Comparison of ENCODE assay signal across 18 cellular contexts in genomic region chr22:41234815-41235687, GRCh38. TPM values are rescaled to one million over a fixed set of nuclear protein-coding genes. Genes with fewer than 3 reads are reported as not detected.
DNase-seq lines count a peak whose midpoint lies in the region; FAIRE-seq and TF ChIP-seq lines count a peak whose summit lies in the region.
"Had no signal": no experiment of that assay in that cellular context is flagged by ENCODE, and none has a peak within 500 bp of the region (broad histone marks: within the 10 kb centered on the region; RNA-seq: fewer than 3 reads in every experiment).

No MANE protein-coding gene starts in this region.

- DNase-seq in NCI-H2196 (lab: John Stamatoyannopoulos, UW; ENCODE audit: unreplicated experiment) (peak; percentile 42), NCI-H2196 treated with DMSO at 0.1 percent for 48 hours (lab: John Stamatoyannopoulos, UW; ENCODE audit: unreplicated experiment) (no peak), NCI-H524 treated with DMSO at 0.1 percent for 48 hours (lab: John Stamatoyannopoulos, UW) (peak; percentile 55), H1 (ENCODE audit: low read depth in 1 of 2, low spot score in 2 of 2) (no peak), neuronal stem cell (ENCODE audit: low spot score) (no peak), epidermal melanocyte (ENCODE audit: insufficient read length, low spot score) (no peak)
- DNase-seq in activated naive CD4-positive, alpha-beta T cell treated with Interleukin-2 at 50 U/mL for 16 hours, result no peak
- DNase-seq in activated effector memory CD4-positive, alpha-beta T cell treated with anti-CD3 and anti-CD28 coated beads, Interleukin-2, amount 50 U/mL, for 16 hours, result no peak
- DNase-seq: 8988T; CD8-positive, alpha-beta memory T cell; NCI-H1436; NCI-H446; NCI-H774; Peyer's patch; SIG-M5 had no signal

- no peak overlapping the region for H4K91ac ChIP-seq in H1 (replicated peaks; ENCODE audit: insufficient read length, low read length)
- no peak overlapping the region for H4K91ac ChIP-seq in neuronal stem cell (ENCODE audit: low read depth, low read length, poor library complexity)

- 0 out of 2 replicates have a peak overlapping the region, but pooled peaks have one; percentile 61 for H2BK15ac ChIP-seq in H1 (ENCODE audit: low read length)
- H2BK15ac ChIP-seq in neuronal stem cell (ENCODE audit: low read length), result no peak overlapping the region

- peaks cover 0 to 6% (median 0%) of the 10 kb centered on the region in 4 experiments; a peak in 3 of 8 replicates for H3K36me3 ChIP-seq in H1 (ENCODE audit: control insufficient read depth in 2 of 4, insufficient read depth in 4 of 4, low read length in 3 of 4)
- peaks cover 5 to 16% of the 10 kb centered on the region in 2 donors for H3K36me3 ChIP-seq in neuronal stem cell (replicated peaks in 1 of 2; ENCODE audit: control insufficient read depth in 2 of 2, insufficient read depth in 2 of 2, low read length in 2 of 2)

- H2BK12ac ChIP-seq in H1 (ENCODE audit: low read depth, low read length) (no peak overlapping the region), neuronal stem cell (ENCODE audit: low read length) (no peak overlapping the region)

- H3K23me2 ChIP-seq in H1 (ENCODE audit: low read depth, low read length), result peaks cover 2% of the 10 kb centered on the region; the same call in 1 of the 2 replicates

- no peak overlapping the region for H3K4ac ChIP-seq in H1 (replicated peaks; ENCODE audit: insufficient read length, low read depth, low read length)
- H3K4ac ChIP-seq in neuronal stem cell (ENCODE audit: low read length), result no peak overlapping the region

- FAIRE-seq in H1 (lab: Jason Lieb, UNC), result no peak

- H3K4me1 ChIP-seq in H1 (replicated peaks in 1 of 4; ENCODE audit: control insufficient read depth in 3 of 4, insufficient read depth in 4 of 4, low read length in 3 of 4) (peaks cover 4 to 17% (median 11%) of the 10 kb centered on the region in 4 experiments; a peak in 6 of 7 replicates), neuronal stem cell (ENCODE audit: control insufficient read depth in 2 of 2, insufficient read depth in 1 of 2, low read depth in 1 of 2, low read length in 2 of 2) (peaks cover 0 to 6% of the 10 kb centered on the region in 2 donors)

- H2AK5ac ChIP-seq in H1 (ENCODE audit: low read depth, low read length) (no peak overlapping the region), neuronal stem cell (ENCODE audit: low read depth, low read length) (peak overlapping the region; percentile 75)

- H2BK120ac ChIP-seq in H1 (replicated peaks; ENCODE audit: low read depth, low read length) (no peak overlapping the region), neuronal stem cell (ENCODE audit: low read depth, low read length) (no peak overlapping the region)

- H4K20me1 ChIP-seq in H1 (replicated peaks in 1 of 2; ENCODE audit: control insufficient read depth in 1 of 2, insufficient read depth in 2 of 2, low read length in 2 of 2), result peaks cover 0 to 1% of the 10 kb centered on the region in 2 experiments
- H4K20me1 ChIP-seq: BLaER1 had no signal

- H3K18ac ChIP-seq in H1 (ENCODE audit: extremely low read depth, low read length) (no peak overlapping the region; the same call in none of the 2 replicates), neuronal stem cell (ENCODE audit: low read length) (peak overlapping the region; percentile 83)

- TF ChIP-seq EP300 in H1 (IDR thresholded peaks at IDR 0.05; ENCODE audit: borderline replicate concordance in 1 of 2, low read depth in 2 of 2, low read length in 2 of 2), result no peak

- H3K79me1 ChIP-seq in H1 (ENCODE audit: low read depth, low read length) (no peaks in the 10 kb centered on the region), neuronal stem cell (ENCODE audit: low read depth, low read length) (no peaks in the 10 kb centered on the region)

- TF ChIP-seq RAD21 in H1 (IDR thresholded peaks at IDR 0.05 in 1 of 2, conservative IDR thresholded peaks at IDR 0.05 in 1 of 2; ENCODE audit: low read depth in 2 of 2, low read length in 2 of 2), result no peak

- no peaks in the 10 kb centered on the region for H3K79me2 ChIP-seq in H1 (ENCODE audit: control insufficient read depth in 1 of 2, insufficient read depth in 2 of 2, low read length in 2 of 2)

- no peak overlapping the region for H3K9ac ChIP-seq in H1 (replicated peaks in 1 of 4; ENCODE audit: extremely low read depth in 1 of 4, low read depth in 3 of 4, low read length in 3 of 4)
- no peak overlapping the region for H3K9ac ChIP-seq in neuronal stem cell (ENCODE audit: low read depth, low read length, poor library complexity)
- H3K9ac ChIP-seq: BLaER1 had no signal

- no peaks in the 10 kb centered on the region for H3K9me3 ChIP-seq in H1 (ENCODE audit: insufficient read depth in 2 of 2, low read depth in 1 of 2, low read length in 1 of 2)
- no peaks in the 10 kb centered on the region for H3K9me3 ChIP-seq in neuronal stem cell (replicated peaks in 1 of 2; ENCODE audit: control insufficient read depth in 2 of 2, insufficient read depth in 1 of 2, low read depth in 1 of 2, low read length in 2 of 2)
- H3K9me3 ChIP-seq: BLaER1, Peyer's patch had no signal

- no peak for TF ChIP-seq CTCF in H1 (IDR thresholded peaks at IDR 0.05; ENCODE audit: control extremely low read depth in 1 of 3, insufficient read depth in 1 of 3, low read depth in 1 of 3, low read length in 3 of 3)

- CTCF ChIA-PET in H1 (lab: Charles Lee; ENCODE audit: partially characterized antibody), result interaction anchor here (1.1 kb wide), 1 partner anchor 312 kb away, joined by 3 read pairs; no protein-coding TSS in a partner anchor

- no peak overlapping the region for H3K4me3 ChIP-seq in H1 (ENCODE audit: extremely low read depth in 1 of 4, insufficient read depth in 2 of 4, low read depth in 3 of 4, low read length in 4 of 4)
- no peak overlapping the region for H3K4me3 ChIP-seq in neuronal stem cell (ENCODE audit: low read length in 2 of 2)
- H3K4me3 ChIP-seq: BLaER1, GM23338, Peyer's patch had no signal

- no peak overlapping the region; the same call in 1 of the 2 replicates for H2BK20ac ChIP-seq in H1 (ENCODE audit: low read length)

- WGBS in H1 (ENCODE audit: extremely low coverage in 1 of 2, insufficient coverage in 1 of 2, insufficient read length in 1 of 2, insufficient replicate concordance in 2 of 2, low coverage in 1 of 2, low lambda C conversion rate in 2 of 2, missing lambda C conversion rate in 1 of 2), 2 experiments, result 94% methylated on average over 19 of the region's 19 CpGs; no CpG with 5 or more reads in 1 of the 2 experiments
- no CpG with 5 or more reads among the region's 19 CpGs for WGBS in neuronal stem cell (ENCODE audit: extremely low coverage in 2 of 2, insufficient read length in 2 of 2, insufficient replicate concordance in 1 of 2), 2 donors

- no peak for TF ChIP-seq POLR2A in H1 (IDR thresholded peaks at IDR 0.05; ENCODE audit: control extremely low read depth in 1 of 2, low read depth in 2 of 2, low read length in 2 of 2)

- no peak overlapping the region for H3K14ac ChIP-seq in H1 (ENCODE audit: insufficient read length)
- no peak overlapping the region for H3K14ac ChIP-seq in neuronal stem cell (ENCODE audit: low read length)

- H4K8ac ChIP-seq in H1 (ENCODE audit: extremely low read depth, insufficient read depth, low read length), result no peak overlapping the region
- no peak overlapping the region for H4K8ac ChIP-seq in neuronal stem cell (ENCODE audit: low read depth, low read length)

- H3K27ac ChIP-seq in H1 (ENCODE audit: low read depth, low read length) (no peak overlapping the region), neuronal stem cell (replicated peaks; ENCODE audit: low read length) (no peak overlapping the region)
- H3K27ac ChIP-seq: BLaER1, Peyer's patch had no signal

- H3K27me3 ChIP-seq in H1 (replicated peaks in 1 of 4; ENCODE audit: control insufficient read depth in 3 of 4, extremely low read depth in 1 of 4, insufficient read depth in 3 of 4, low read length in 3 of 4), result peaks cover 0 to 4% (median under 1%) of the 10 kb centered on the region in 4 experiments; a peak in 3 of 7 replicates
- peaks cover 0 to 10% (median 0%) of the 10 kb centered on the region in 3 experiments for H3K27me3 ChIP-seq in neuronal stem cell (ENCODE audit: control insufficient read depth in 3 of 3, insufficient read depth in 3 of 3, low read depth in 1 of 3, low read length in 3 of 3)
- H3K27me3 ChIP-seq: BLaER1, Peyer's patch had no signal

- H2AFZ ChIP-seq in H1 (ENCODE audit: low read length) (no peak overlapping the region), neuronal stem cell (ENCODE audit: low read length) (no peak overlapping the region)
- H2AFZ ChIP-seq: GM23338 had no signal

- H3K56ac ChIP-seq in H1 (replicated peaks; ENCODE audit: insufficient read length, low read depth, low read length), result no peak overlapping the region

- POLR2A ChIA-PET in H1 (lab: Charles Lee; ENCODE audit: partially characterized antibody), result interaction anchor here (1.0 to 1.8 kb wide), 4 partner anchors 8 to 21 kb away, joined by 3 to 6 read pairs (median 6); no protein-coding TSS in a partner anchor

- H2BK5ac ChIP-seq in H1 (ENCODE audit: low read depth, low read length), result no peak overlapping the region
- H2BK5ac ChIP-seq in neuronal stem cell (ENCODE audit: low read length), result no peak overlapping the region

- no peak overlapping the region for H4K5ac ChIP-seq in H1 (ENCODE audit: insufficient read length, low read depth, low read length)

- no peak overlapping the region for H3K23ac ChIP-seq in H1 (ENCODE audit: insufficient read length)
- no peak overlapping the region for H3K23ac ChIP-seq in neuronal stem cell (ENCODE audit: low read depth, low read length, poor library complexity)

- H3K4me2 ChIP-seq in H1 (ENCODE audit: insufficient read depth in 1 of 2, low read depth in 2 of 2, low read length in 2 of 2) (no peak overlapping the region), neuronal stem cell (ENCODE audit: insufficient read depth, low read length, poor library complexity, severe bottlenecking) (no peak overlapping the region)
- H3K4me2 ChIP-seq: BLaER1, GM23338 had no signal

RNA-seq across cellular contexts. Expression of gene CHADL, which starts 5.7 kb away (rescaled TPM):
- total RNA-seq in H1 (2021; fragmentation: NEBNext Ultra II Directional; extraction: Animal tissue kit (Norgen Biotek cat#: 25700)), result 0.78 and 0.84 TPM in 2 replicates
- polyA plus RNA-seq in H1 (2011; rRNA removed), result 1.4 and 2.2 TPM in 2 replicates
- 0.90 TPM for polyA plus RNA-seq in H1 (2011; cell fraction: cytosol; rRNA removed)
- polyA plus RNA-seq in H1 (2011; cell fraction: nucleus; rRNA removed), result 2.2 TPM
- polyA plus RNA-seq in H1 (2012, experiment 1 of 2), result 0.17 to 0.53 TPM (median 0.47 TPM) in 4 replicates
- polyA plus RNA-seq in H1 (2012, experiment 2 of 2), result 0.73 TPM
- polyA plus RNA-seq in H1 (2013, experiment 1 of 2), result 0.57 TPM
- 0.55 TPM for polyA plus RNA-seq in H1 (2013, experiment 2 of 2)
- 0.29 and 0.32 TPM in 2 replicates for polyA minus RNA-seq in H1 (2011; rRNA and poly(A)+ RNA removed)
- polyA minus RNA-seq in H1 (2011; cell fraction: cytosol; rRNA and poly(A)+ RNA removed), result not detected
- polyA minus RNA-seq in H1 (2011; cell fraction: nucleus; rRNA and poly(A)+ RNA removed), result 2.7 TPM
- polyA plus RNA-seq in neuronal stem cell (2013, experiment 1 of 2), result 0.13 TPM
- 0.18 TPM for polyA plus RNA-seq in neuronal stem cell (2013, experiment 2 of 2)
- total RNA-seq: HT-29 had no signal
- polyA plus RNA-seq: GM23338 had no signal

RNA-seq across cellular contexts. Expression of gene L3MBTL2, which starts 29.9 kb away (rescaled TPM):
- 23.9 and 24.4 TPM in 2 replicates for total RNA-seq in H1 (2021; fragmentation: NEBNext Ultra II Directional; extraction: Animal tissue kit (Norgen Biotek cat#: 25700))
- polyA plus RNA-seq in H1 (2011; rRNA removed), result 24.9 and 30.1 TPM in 2 replicates
- 29.0 TPM for polyA plus RNA-seq in H1 (2011; cell fraction: cytosol; rRNA removed)
- polyA plus RNA-seq in H1 (2011; cell fraction: nucleus; rRNA removed), result 47.9 TPM
- polyA plus RNA-seq in H1 (2012, experiment 1 of 2), result 16.7 to 28.2 TPM (median 25.1 TPM) in 4 replicates
- polyA plus RNA-seq in H1 (2012, experiment 2 of 2), result 20.3 TPM
- 15.2 TPM for polyA plus RNA-seq in H1 (2013, experiment 1 of 2)
- polyA plus RNA-seq in H1 (2013, experiment 2 of 2), result 14.0 TPM
- 34.6 and 35.3 TPM in 2 replicates for polyA minus RNA-seq in H1 (2011; rRNA and poly(A)+ RNA removed)
- 11.9 TPM for polyA minus RNA-seq in H1 (2011; cell fraction: cytosol; rRNA and poly(A)+ RNA removed)
- 18.2 TPM for polyA minus RNA-seq in H1 (2011; cell fraction: nucleus; rRNA and poly(A)+ RNA removed)
- 11.1 TPM for polyA plus RNA-seq in neuronal stem cell (2013, experiment 1 of 2)
- polyA plus RNA-seq in neuronal stem cell (2013, experiment 2 of 2), result 11.4 TPM

RNA-seq across cellular contexts. Expression of gene RANGAP1, which starts 50.9 kb away (rescaled TPM):
- 171 and 176 TPM in 2 replicates for total RNA-seq in H1 (2021; fragmentation: NEBNext Ultra II Directional; extraction: Animal tissue kit (Norgen Biotek cat#: 25700))
- polyA plus RNA-seq in H1 (2011; rRNA removed), result 121 and 190 TPM in 2 replicates
- 168 TPM for polyA plus RNA-seq in H1 (2011; cell fraction: cytosol; rRNA removed)
- 215 TPM for polyA plus RNA-seq in H1 (2011; cell fraction: nucleus; rRNA removed)
- polyA plus RNA-seq in H1 (2012, experiment 1 of 2), result 115 to 161 TPM (median 143 TPM) in 4 replicates
- polyA plus RNA-seq in H1 (2012, experiment 2 of 2), result 150 TPM
- 62.4 TPM for polyA plus RNA-seq in H1 (2013, experiment 1 of 2)
- polyA plus RNA-seq in H1 (2013, experiment 2 of 2), result 60.5 TPM
- 105 and 127 TPM in 2 replicates for polyA minus RNA-seq in H1 (2011; rRNA and poly(A)+ RNA removed)
- polyA minus RNA-seq in H1 (2011; cell fraction: cytosol; rRNA and poly(A)+ RNA removed), result 88.7 TPM
- polyA minus RNA-seq in H1 (2011; cell fraction: nucleus; rRNA and poly(A)+ RNA removed), result 64.5 TPM
- 63.0 TPM for polyA plus RNA-seq in neuronal stem cell (2013, experiment 1 of 2)
- polyA plus RNA-seq in neuronal stem cell (2013, experiment 2 of 2), result 61.9 TPM

Comparison
In these comparisons a context has a peak if more than half of its experiments do, and no peak if none do; other contexts are left out.
1. DNase-seq: peak in NCI-H2196 (single experiment) and NCI-H524 treated with DMSO at 0.1 percent for 48 hours (single experiment); none in NCI-H2196 treated with DMSO at 0.1 percent for 48 hours (single experiment), H1 (0 of 2), neuronal stem cell (single experiment), activated naive CD4-positive, alpha-beta T cell treated with Interleukin-2 at 50 U/mL for 16 hours (single experiment), epidermal melanocyte (single experiment) and activated effector memory CD4-positive, alpha-beta T cell treated with anti-CD3 and anti-CD28 coated beads, Interleukin-2, amount 50 U/mL, for 16 hours (single experiment).